ENCODE assay signal across 8 cellular contexts in the genomic region with DNA sequence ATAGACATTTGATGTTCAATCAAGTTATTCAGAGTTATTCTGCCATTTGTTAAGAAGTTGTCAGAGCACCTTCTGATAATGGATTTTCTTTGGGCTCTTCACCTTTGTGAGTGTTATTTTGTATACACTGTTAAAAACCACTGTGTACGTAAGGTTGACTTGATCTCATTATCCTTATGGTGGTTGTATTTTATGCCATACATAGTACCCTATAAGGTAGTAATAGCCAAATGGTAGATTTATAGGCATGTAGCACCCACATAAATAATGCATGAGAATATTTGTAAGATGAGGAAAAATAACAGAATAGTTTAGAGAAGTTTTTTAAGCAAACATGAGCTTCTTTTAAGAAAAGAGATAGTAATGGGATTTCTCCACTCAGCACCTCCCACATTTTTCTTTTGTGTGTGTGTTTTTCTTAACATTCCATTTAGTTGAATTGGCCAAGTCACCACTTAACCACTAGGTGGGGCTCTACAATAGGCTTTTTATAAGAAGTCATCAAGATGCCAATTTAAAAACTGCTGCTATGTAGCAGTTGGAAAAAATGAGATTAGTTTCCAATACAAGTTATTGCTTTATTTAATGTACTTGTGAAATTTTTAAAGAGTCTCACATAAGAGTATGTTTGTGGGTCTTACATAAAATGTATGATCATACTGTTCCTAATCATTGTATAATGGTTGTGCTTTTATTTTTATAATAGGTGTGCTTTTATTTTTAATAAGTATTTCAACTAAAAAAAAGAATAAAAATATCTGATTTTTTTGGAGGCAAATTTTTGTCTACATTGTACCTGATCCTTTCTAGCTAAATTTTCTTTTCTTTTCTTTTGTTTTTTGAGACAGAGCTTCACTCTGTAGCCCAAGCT. TPM values are rescaled to one million over a fixed set of nuclear protein-coding genes. Genes with fewer than 3 reads are reported as not detected.
DNase-seq lines count a peak whose midpoint lies in the region; ATAC-seq and TF ChIP-seq lines count a peak whose summit lies in the region.

No MANE protein-coding gene starts in this region.

- no peaks in the 10 kb centered on the region for H4K20me1 ChIP-seq in MM.1S (ENCODE audit: insufficient read depth, low read length)

- WGBS in lung, 2 donors: 64 to 90% methylated on average over 1 of the region's 1 CpG

- TF ChIP-seq CTCF in cardiac muscle cell (IDR thresholded peaks at IDR 0.05; ENCODE audit: low read depth, low read length): peak; percentile 88
- TF ChIP-seq CTCF in MM.1S (IDR thresholded peaks at IDR 0.05; ENCODE audit: low read length): peak; percentile 97
- TF ChIP-seq CTCF in RWPE2 (IDR thresholded peaks at IDR 0.05; ENCODE audit: poor library complexity, severe bottlenecking): peak; percentile 94
- peak; percentile 65 for TF ChIP-seq CTCF in lung (IDR thresholded peaks at IDR 0.05; ENCODE audit: control extremely low read depth, extremely low read depth)

- H3K36me3 ChIP-seq in cardiac muscle cell (peaks cover 34% of the 10 kb centered on the region), MM.1S (replicated peaks; ENCODE audit: insufficient read depth, low read length) (peaks cover 12% of the 10 kb centered on the region), RWPE2 (ENCODE audit: low read depth) (peaks cover 100% of the 10 kb centered on the region), lung (ENCODE audit: control insufficient read depth in 2 of 2, insufficient read depth in 2 of 2, low read length in 2 of 2) (peaks cover 14 to 20% of the 10 kb centered on the region in 2 donors)

- no peaks in the 10 kb centered on the region for H3K9me2 ChIP-seq in MM.1S (replicated peaks; ENCODE audit: insufficient read depth, low read length)

- H3K27ac ChIP-seq in cardiac muscle cell (no peak overlapping the region), MM.1S (ENCODE audit: low read length) (no peak overlapping the region), RWPE2 (ENCODE audit: poor library complexity, severe bottlenecking) (no peak overlapping the region), lung (ENCODE audit: low read depth in 1 of 2, low read length in 1 of 2) (no peak overlapping the region)

- no peak overlapping the region for H3K9ac ChIP-seq in MM.1S (ENCODE audit: low read length)

- DNase-seq in cardiac muscle cell (ENCODE audit: low read depth in 1 of 2, low spot score in 1 of 2): peak; percentile 72 to 91
- DNase-seq in cardiac septum (ENCODE audit: low spot score): no peak
- peak; percentile 65 for DNase-seq in MM.1S
- no peak for DNase-seq in RWPE2 (ENCODE audit: low spot score)
- peak; percentile 21 for DNase-seq in effector CD4-positive, alpha-beta T cell
- DNase-seq in lung (ENCODE audit: low spot score): peak; percentile 36

- H3K79me2 ChIP-seq in MM.1S (ENCODE audit: low read length): no peaks in the 10 kb centered on the region

- intact Hi-C loops in cardiac septum (cut with DNase I): no loop called here

- H3K4me3 ChIP-seq in cardiac muscle cell: no peak overlapping the region
- no peak overlapping the region for H3K4me3 ChIP-seq in MM.1S (ENCODE audit: low read length)
- H3K4me3 ChIP-seq in RWPE2 (ENCODE audit: severe bottlenecking): no peak overlapping the region
- no peak overlapping the region for H3K4me3 ChIP-seq in lung

- H3K4me1 ChIP-seq in cardiac muscle cell (ENCODE audit: low read depth) (peaks cover 17% of the 10 kb centered on the region), MM.1S (ENCODE audit: low read length) (peaks cover 5% of the 10 kb centered on the region; the same call in 1 of the 2 replicates), RWPE2 (ENCODE audit: insufficient read depth, poor library complexity, severe bottlenecking) (peaks cover 3% of the 10 kb centered on the region), lung (ENCODE audit: control insufficient read depth in 2 of 2, insufficient read depth in 2 of 2, low read length in 2 of 2) (no peaks in the 10 kb centered on the region)

- no peak overlapping the region for H3K4me2 ChIP-seq in MM.1S (ENCODE audit: low read depth, low read length)

- H2AFZ ChIP-seq in MM.1S (ENCODE audit: low read length): no peak overlapping the region

- H3K9me3 ChIP-seq in cardiac muscle cell (ENCODE audit: low read depth) (no peaks in the 10 kb centered on the region), MM.1S (replicated peaks; ENCODE audit: insufficient read depth, low read length) (no peaks in the 10 kb centered on the region), RWPE2 (ENCODE audit: severe bottlenecking) (no peaks in the 10 kb centered on the region), lung (ENCODE audit: control insufficient read depth in 2 of 2, insufficient read depth in 1 of 2, low read length in 1 of 2) (no peaks in the 10 kb centered on the region)

- H3K27me3 ChIP-seq in cardiac muscle cell: no peaks in the 10 kb centered on the region
- H3K27me3 ChIP-seq in MM.1S (replicated peaks; ENCODE audit: insufficient read depth, low read length): no peaks in the 10 kb centered on the region
- no peaks in the 10 kb centered on the region for H3K27me3 ChIP-seq in RWPE2 (ENCODE audit: insufficient read depth, poor library complexity, severe bottlenecking)
- no peaks in the 10 kb centered on the region for H3K27me3 ChIP-seq in lung (ENCODE audit: control insufficient read depth, insufficient read depth)

- H3F3A ChIP-seq in MM.1S (ENCODE audit: insufficient read depth, low read length): no peaks in the 10 kb centered on the region

- ATAC-seq in RWPE2 (ENCODE audit: low read depth): peak; percentile 77
- peak; percentile 72 for ATAC-seq in lung (ENCODE audit: insufficient read depth, low FRiP score)
- no peak for ATAC-seq in GM19452 (IDR thresholded peaks at IDR 0.05; ENCODE audit: unreplicated experiment)
- no peak for ATAC-seq in GM21723 (IDR thresholded peaks at IDR 0.05; ENCODE audit: unreplicated experiment)

RNA-seq across cellular contexts. Expression of a gene that starts 41.1 kb away (rescaled TPM):
- total RNA-seq in cardiac muscle cell (11.6 and 17.7 TPM in 2 replicates), cardiac septum (31.4 TPM), lung (10 to 100 TPM; 28.9 to 33.1 TPM)
- polyA plus RNA-seq in cardiac muscle cell (75.7 and 91.1 TPM in 2 replicates), lung (10 to 100 TPM; 23.0 to 23.1 TPM)

Comparison
In these comparisons a context has a peak if more than half of its experiments do, and no peak if none do; other contexts are left out.
1. DNase-seq: peak in cardiac muscle cell (2 of 2), MM.1S (single experiment), effector CD4-positive, alpha-beta T cell (single experiment) and lung (single experiment); none in cardiac septum (single experiment) and RWPE2 (single experiment).
2. ATAC-seq: peak in RWPE2 (single experiment) and lung (single experiment); none in GM19452 (single experiment) and GM21723 (single experiment).
3. Peak in every context shown above with its lines, with median percentiles within 50 percentile points of each other: CTCF ChIP-seq.